Comparison of ENCODE assay signal across 1 cellular context in the genomic region with DNA sequence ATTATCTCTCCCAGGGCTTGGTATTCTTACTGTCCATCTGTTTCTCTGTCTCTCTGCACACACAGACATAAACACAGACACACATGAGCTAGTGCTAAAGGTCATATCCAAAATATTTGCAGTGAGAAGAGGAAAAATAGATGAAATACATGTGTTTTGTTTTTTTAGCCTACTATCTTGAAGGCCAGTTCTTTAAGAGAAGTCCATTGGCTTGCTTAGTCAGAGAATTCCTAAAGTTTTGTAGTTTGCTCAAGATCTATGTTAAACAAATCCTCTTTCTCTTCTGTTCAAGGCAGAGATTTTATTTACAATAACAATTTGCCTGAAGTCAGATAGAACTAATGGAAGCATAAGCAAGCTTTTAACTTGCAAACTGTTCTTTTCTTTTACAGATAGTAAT.
TF ChIP-seq lines count a peak whose summit lies in the region.

No MANE protein-coding gene starts in this region.

TF ChIP-seq in HepG2, 621 proteins besides CTCF, POLR2A, EP300 and RAD21 (continued from another document and continues in another):
- TF ChIP-seq ZNF280B (CRISPR knock-in tag; IDR thresholded peaks at IDR 0.05; ENCODE audit: borderline replicate concordance) = no peak
- TF ChIP-seq, protein P1, sequence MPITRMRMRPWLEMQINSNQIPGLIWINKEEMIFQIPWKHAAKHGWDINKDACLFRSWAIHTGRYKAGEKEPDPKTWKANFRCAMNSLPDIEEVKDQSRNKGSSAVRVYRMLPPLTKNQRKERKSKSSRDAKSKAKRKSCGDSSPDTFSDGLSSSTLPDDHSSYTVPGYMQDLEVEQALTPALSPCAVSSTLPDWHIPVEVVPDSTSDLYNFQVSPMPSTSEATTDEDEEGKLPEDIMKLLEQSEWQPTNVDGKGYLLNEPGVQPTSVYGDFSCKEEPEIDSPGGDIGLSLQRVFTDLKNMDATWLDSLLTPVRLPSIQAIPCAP (CRISPR knock-in tag; IDR thresholded peaks at IDR 0.05; ENCODE audit: low read depth) = no peak
- TF ChIP-seq RFX1 (IDR thresholded peaks at IDR 0.05) = no peak
- no peak for TF ChIP-seq ZNF557 (CRISPR knock-in tag; IDR thresholded peaks at IDR 0.05)
- TF ChIP-seq NKX3-1 (CRISPR knock-in tag; IDR thresholded peaks at IDR 0.05) = 0 out of 2 replicates have a peak, but pooled peaks have one; percentile 16
- TF ChIP-seq ESRRA (CRISPR knock-in tag; IDR thresholded peaks at IDR 0.05; ENCODE audit: low read depth) = no peak
- no peak for TF ChIP-seq PRMT3 (CRISPR knock-in tag; IDR thresholded peaks at IDR 0.05; ENCODE audit: borderline replicate concordance, low read depth)
- no peak for TF ChIP-seq JUN (CRISPR knock-in tag; IDR thresholded peaks at IDR 0.05)
- TF ChIP-seq HDAC2 (CRISPR knock-in tag; IDR thresholded peaks at IDR 0.05) = peak; percentile 92
- TF ChIP-seq MIXL1 (CRISPR knock-in tag; IDR thresholded peaks at IDR 0.05) = peak; percentile 73; the same call in 1 of the 2 replicates
- no peak for TF ChIP-seq FOXM1 (CRISPR knock-in tag; IDR thresholded peaks at IDR 0.05)
- no peak for TF ChIP-seq HNRNPL (IDR thresholded peaks at IDR 0.05; ENCODE audit: low read depth, low read length)
- TF ChIP-seq ZNF775 (CRISPR knock-in tag; IDR thresholded peaks at IDR 0.05; ENCODE audit: borderline replicate concordance) = no peak
- no peak for TF ChIP-seq TBP (CRISPR knock-in tag; IDR thresholded peaks at IDR 0.05)
- peak; percentile 58; the same call in 1 of the 2 replicates for TF ChIP-seq ATF1 (CRISPR knock-in tag; IDR thresholded peaks at IDR 0.05)
- TF ChIP-seq, protein P2, sequence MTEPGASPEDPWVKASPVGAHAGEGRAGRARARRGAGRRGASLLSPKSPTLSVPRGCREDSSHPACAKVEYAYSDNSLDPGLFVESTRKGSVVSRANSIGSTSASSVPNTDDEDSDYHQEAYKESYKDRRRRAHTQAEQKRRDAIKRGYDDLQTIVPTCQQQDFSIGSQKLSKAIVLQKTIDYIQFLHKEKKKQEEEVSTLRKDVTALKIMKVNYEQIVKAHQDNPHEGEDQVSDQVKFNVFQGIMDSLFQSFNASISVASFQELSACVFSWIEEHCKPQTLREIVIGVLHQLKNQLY (CRISPR knock-in tag; IDR thresholded peaks at IDR 0.05) = peak; percentile 47; the same call in 1 of the 2 replicates
- TF ChIP-seq, protein P3, sequence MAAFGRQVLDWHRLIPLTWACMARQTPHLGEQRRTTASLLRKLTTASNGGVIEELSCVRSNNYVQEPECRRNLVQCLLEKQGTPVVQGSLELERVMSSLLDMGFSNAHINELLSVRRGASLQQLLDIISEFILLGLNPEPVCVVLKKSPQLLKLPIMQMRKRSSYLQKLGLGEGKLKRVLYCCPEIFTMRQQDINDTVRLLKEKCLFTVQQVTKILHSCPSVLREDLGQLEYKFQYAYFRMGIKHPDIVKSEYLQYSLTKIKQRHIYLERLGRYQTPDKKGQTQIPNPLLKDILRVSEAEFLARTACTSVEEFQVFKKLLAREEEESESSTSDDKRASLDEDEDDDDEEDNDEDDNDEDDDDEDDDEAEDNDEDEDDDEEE (CRISPR knock-in tag; IDR thresholded peaks at IDR 0.05) = no peak
- TF ChIP-seq, protein P4, sequence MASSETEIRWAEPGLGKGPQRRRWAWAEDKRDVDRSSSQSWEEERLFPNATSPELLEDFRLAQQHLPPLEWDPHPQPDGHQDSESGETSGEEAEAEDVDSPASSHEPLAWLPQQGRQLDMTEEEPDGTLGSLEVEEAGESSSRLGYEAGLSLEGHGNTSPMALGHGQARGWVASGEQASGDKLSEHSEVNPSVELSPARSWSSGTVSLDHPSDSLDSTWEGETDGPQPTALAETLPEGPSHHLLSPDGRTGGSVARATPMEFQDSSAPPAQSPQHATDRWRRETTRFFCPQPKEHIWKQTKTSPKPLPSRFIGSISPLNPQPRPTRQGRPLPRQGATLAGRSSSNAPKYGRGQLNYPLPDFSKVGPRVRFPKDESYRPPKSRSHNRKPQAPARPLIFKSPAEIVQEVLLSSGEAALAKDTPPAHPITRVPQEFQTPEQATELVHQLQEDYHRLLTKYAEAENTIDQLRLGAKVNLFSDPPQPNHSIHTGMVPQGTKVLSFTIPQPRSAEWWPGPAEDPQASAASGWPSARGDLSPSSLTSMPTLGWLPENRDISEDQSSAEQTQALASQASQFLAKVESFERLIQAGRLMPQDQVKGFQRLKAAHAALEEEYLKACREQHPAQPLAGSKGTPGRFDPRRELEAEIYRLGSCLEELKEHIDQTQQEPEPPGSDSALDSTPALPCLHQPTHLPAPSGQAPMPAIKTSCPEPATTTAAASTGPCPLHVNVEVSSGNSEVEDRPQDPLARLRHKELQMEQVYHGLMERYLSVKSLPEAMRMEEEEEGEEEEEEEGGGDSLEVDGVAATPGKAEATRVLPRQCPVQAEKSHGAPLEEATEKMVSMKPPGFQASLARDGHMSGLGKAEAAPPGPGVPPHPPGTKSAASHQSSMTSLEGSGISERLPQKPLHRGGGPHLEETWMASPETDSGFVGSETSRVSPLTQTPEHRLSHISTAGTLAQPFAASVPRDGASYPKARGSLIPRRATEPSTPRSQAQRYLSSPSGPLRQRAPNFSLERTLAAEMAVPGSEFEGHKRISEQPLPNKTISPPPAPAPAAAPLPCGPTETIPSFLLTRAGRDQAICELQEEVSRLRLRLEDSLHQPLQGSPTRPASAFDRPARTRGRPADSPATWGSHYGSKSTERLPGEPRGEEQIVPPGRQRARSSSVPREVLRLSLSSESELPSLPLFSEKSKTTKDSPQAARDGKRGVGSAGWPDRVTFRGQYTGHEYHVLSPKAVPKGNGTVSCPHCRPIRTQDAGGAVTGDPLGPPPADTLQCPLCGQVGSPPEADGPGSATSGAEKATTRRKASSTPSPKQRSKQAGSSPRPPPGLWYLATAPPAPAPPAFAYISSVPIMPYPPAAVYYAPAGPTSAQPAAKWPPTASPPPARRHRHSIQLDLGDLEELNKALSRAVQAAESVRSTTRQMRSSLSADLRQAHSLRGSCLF (CRISPR knock-in tag; IDR thresholded peaks at IDR 0.05; ENCODE audit: borderline replicate concordance) = no peak
- TF ChIP-seq PHF8 (CRISPR knock-in tag; IDR thresholded peaks at IDR 0.05) = no peak
- TF ChIP-seq RXRA (CRISPR knock-in tag; IDR thresholded peaks at IDR 0.05) = no peak
- TF ChIP-seq ZNF660 (CRISPR knock-in tag; IDR thresholded peaks at IDR 0.05; ENCODE audit: borderline replicate concordance, low read depth) = no peak
- peak; percentile 93; the same call in 1 of the 2 replicates for TF ChIP-seq FOXK1 (CRISPR knock-in tag; IDR thresholded peaks at IDR 0.05; ENCODE audit: borderline replicate concordance, low read depth)
- TF ChIP-seq ZNF33A (CRISPR knock-in tag; IDR thresholded peaks at IDR 0.05; ENCODE audit: borderline replicate concordance) = no peak
- no peak for TF ChIP-seq MED13 (CRISPR knock-in tag; IDR thresholded peaks at IDR 0.05)
- no peak for TF ChIP-seq ZNF672 (CRISPR knock-in tag; IDR thresholded peaks at IDR 0.05)
- TF ChIP-seq KDM1A (CRISPR knock-in tag; IDR thresholded peaks at IDR 0.05) = no peak
- TF ChIP-seq, protein P5, sequence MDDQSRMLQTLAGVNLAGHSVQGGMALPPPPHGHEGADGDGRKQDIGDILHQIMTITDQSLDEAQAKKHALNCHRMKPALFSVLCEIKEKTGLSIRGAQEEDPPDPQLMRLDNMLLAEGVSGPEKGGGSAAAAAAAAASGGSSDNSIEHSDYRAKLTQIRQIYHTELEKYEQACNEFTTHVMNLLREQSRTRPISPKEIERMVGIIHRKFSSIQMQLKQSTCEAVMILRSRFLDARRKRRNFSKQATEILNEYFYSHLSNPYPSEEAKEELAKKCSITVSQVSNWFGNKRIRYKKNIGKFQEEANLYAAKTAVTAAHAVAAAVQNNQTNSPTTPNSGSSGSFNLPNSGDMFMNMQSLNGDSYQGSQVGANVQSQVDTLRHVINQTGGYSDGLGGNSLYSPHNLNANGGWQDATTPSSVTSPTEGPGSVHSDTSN (CRISPR knock-in tag; IDR thresholded peaks at IDR 0.05; ENCODE audit: borderline replicate concordance) = no peak
- TF ChIP-seq RERE (CRISPR knock-in tag; IDR thresholded peaks at IDR 0.05; ENCODE audit: low read depth) = peak; percentile 60; the same call in 1 of the 2 replicates
- TF ChIP-seq SIX1 (CRISPR knock-in tag; IDR thresholded peaks at IDR 0.05; ENCODE audit: borderline replicate concordance) = no peak
- peak; percentile 72; the same call in 1 of the 2 replicates for TF ChIP-seq ZNF644 (CRISPR knock-in tag; IDR thresholded peaks at IDR 0.05; ENCODE audit: low read depth)
- TF ChIP-seq DRAP1 (CRISPR knock-in tag; IDR thresholded peaks at IDR 0.05) = no peak
- no peak for TF ChIP-seq ZNF616 (CRISPR knock-in tag; IDR thresholded peaks at IDR 0.05; ENCODE audit: low read depth)
- TF ChIP-seq, protein P6, sequence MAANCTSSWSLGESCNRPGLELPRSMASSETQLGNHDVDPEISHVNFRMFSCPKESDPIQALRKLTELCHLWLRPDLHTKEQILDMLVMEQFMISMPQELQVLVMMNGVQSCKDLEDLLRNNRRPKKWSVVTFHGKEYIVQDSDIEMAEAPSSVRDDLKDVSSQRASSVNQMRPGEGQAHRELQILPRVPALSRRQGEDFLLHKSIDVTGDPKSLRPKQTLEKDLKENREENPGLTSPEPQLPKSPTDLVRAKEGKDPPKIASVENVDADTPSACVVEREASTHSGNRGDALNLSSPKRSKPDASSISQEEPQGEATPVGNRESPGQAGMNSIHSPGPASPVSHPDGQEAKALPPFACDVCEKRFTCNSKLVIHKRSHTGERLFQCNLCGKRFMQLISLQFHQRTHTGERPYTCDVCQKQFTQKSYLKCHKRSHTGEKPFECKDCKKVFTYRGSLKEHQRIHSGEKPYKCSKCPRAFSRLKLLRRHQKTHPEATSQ (CRISPR knock-in tag; IDR thresholded peaks at IDR 0.05; ENCODE audit: borderline replicate concordance) = no peak
- TF ChIP-seq ZNF12 (CRISPR knock-in tag; IDR thresholded peaks at IDR 0.05) = no peak
- no peak for TF ChIP-seq KMT2A (CRISPR knock-in tag; IDR thresholded peaks at IDR 0.05)
- peak; percentile 29; the same call in 1 of the 2 replicates for TF ChIP-seq ARID3A (IDR thresholded peaks at IDR 0.05; ENCODE audit: low read depth, low read length)
- TF ChIP-seq GABPB1 (CRISPR knock-in tag; IDR thresholded peaks at IDR 0.05) = no peak
- TF ChIP-seq GPN1 (CRISPR knock-in tag; IDR thresholded peaks at IDR 0.05; ENCODE audit: borderline replicate concordance) = no peak
- TF ChIP-seq ZNF580 (CRISPR knock-in tag; IDR thresholded peaks at IDR 0.05; ENCODE audit: borderline replicate concordance, low read depth) = no peak
- TF ChIP-seq TAF1 (CRISPR knock-in tag; IDR thresholded peaks at IDR 0.05) = no peak
